ENCODE assay signal across 22 cellular contexts in genomic region chr3:166582231-166582630, GRCh38.
"Had no signal": no experiment of that assay in that cellular context is flagged by ENCODE, and none has a peak within 500 bp of the region (broad histone marks: within the 10 kb centered on the region; RNA-seq: fewer than 3 reads in every experiment).

No MANE protein-coding gene starts in this region.

- H2AFZ ChIP-seq: neural progenitor cell had no signal

- H3K27me3 ChIP-seq: adrenal gland, body of pancreas, esophagus squamous epithelium, left lung, neural progenitor cell, sigmoid colon, spleen, upper lobe of right lung had no signal

- H3K9me3 ChIP-seq: adrenal gland, esophagus squamous epithelium, sigmoid colon, thoracic aorta, upper lobe of right lung had no signal

- H3K27ac ChIP-seq: adrenal gland, body of pancreas, esophagus squamous epithelium, left lung, neural progenitor cell, sigmoid colon, spleen, thoracic aorta, upper lobe of right lung had no signal

- H3K4me2 ChIP-seq: neural progenitor cell had no signal

- ATAC-seq: activated CD4-positive, alpha-beta T cell treated with anti-CD3 and anti-CD28 coated beads for 36 hours; activated T-cell treated with anti-CD3 and anti-CD28 coated beads, Interleukin-2, amount 50 U/mL, for 4 hours; body of pancreas; effector memory CD8-positive, alpha-beta T cell; left lung; naive thymus-derived CD8-positive, alpha-beta T cell; upper lobe of right lung had no signal

- H3K9ac ChIP-seq: neural progenitor cell had no signal

- H3K36me3 ChIP-seq: adrenal gland, esophagus squamous epithelium, left lung, neural progenitor cell, sigmoid colon, spleen, thoracic aorta, upper lobe of right lung had no signal

- DNase-seq: activated B cell treated with CpG ODN at 0.5 μM for 24 hours; activated CD4-positive, alpha-beta T cell treated with anti-CD3 and anti-CD28 coated beads for 36 hours; activated CD4-positive, alpha-beta T cell treated with anti-CD3 and anti-CD28 coated beads, Interleukin-2, amount 50 U/mL, for 48 hours; activated CD8-positive, alpha-beta memory T cell treated with anti-CD3 and anti-CD28 coated beads, Interleukin-2, amount 50 U/mL, for 48 hours; activated naive CD4-positive, alpha-beta T cell; activated T-cell treated with anti-CD3 and anti-CD28 coated beads, Interleukin-2, amount 50 U/mL, for 4 hours; adrenal gland; body of pancreas; effector memory CD8-positive, alpha-beta T cell; esophagus squamous epithelium; left lung; naive thymus-derived CD8-positive, alpha-beta T cell; retina; sigmoid colon; spleen; stimulated activated CD4-positive, alpha-beta T cell treated with anti-CD3 and anti-CD28 coated beads, Interleukin-4, amount 100 ng/mL, for 1 hour; stimulated activated naive CD4-positive, alpha-beta T cell; T1000; upper lobe of right lung had no signal

- H3K4me1 ChIP-seq: adrenal gland, body of pancreas, esophagus squamous epithelium, left lung, neural progenitor cell, sigmoid colon, spleen, upper lobe of right lung had no signal

- H3K4me3 ChIP-seq: adrenal gland, body of pancreas, esophagus squamous epithelium, left lung, lung, neural progenitor cell, sigmoid colon, spleen, thoracic aorta, upper lobe of right lung had no signal
